8 cellular contexts compared by ENCODE assay signal in the genomic region with DNA sequence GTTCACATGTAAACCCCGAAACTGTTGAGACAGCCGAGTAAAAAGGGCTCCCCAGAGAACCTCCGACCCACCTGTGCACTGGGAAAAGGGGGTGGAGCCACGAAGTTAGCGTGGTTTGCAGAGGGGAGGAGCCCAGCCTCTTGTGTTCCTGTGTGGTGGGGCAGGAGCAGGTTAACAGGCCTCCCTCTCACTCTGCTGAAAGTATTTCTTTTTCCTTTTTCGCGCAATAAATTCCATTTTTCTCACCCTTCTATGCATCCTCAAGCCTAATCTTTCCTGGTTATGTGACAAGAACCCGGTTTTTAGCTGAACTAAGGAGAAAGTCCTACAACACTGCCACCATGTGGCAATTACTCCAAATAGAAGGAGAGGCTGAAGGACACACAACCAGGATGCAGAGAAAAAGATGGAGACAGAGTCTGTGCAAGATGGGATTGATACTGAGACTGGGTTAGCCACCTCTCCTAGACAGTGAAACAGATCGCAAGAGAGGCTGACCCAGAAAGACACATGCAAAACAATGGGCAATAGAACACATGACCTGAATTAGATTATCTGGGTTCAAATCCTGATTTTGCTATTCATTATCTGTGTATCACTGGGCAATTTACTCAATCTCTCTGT.
DNase-seq lines count a peak whose midpoint lies in the region; ATAC-seq and TF ChIP-seq lines count a peak whose summit lies in the region.

No MANE protein-coding gene starts in this region.

- H3K27ac ChIP-seq in PC-3 (ENCODE audit: low read length) (no peak overlapping the region), trophoblast cell (ENCODE audit: low read depth, low read length) (no peak overlapping the region)

- no CpG with 5 or more reads among the region's 9 CpGs for WGBS in trophoblast cell (ENCODE audit: extremely low coverage, insufficient coverage, insufficient read length)

- ATAC-seq in GM21423 (IDR thresholded peaks at IDR 0.05; ENCODE audit: unreplicated experiment): peak; percentile 74
- peak; percentile 95 for ATAC-seq in PC-3

- H3K27ac Mint-ChIP-seq in activated naive CD4-positive, alpha-beta T cell treated with anti-CD3 and anti-CD28 coated beads, Interleukin-2, amount 50 U/mL, for 24 hours: no peak overlapping the region

- H4K12ac ChIP-seq in trophoblast cell (ENCODE audit: low read depth, low read length): no peak overlapping the region

- H3K4me3 ChIP-seq in Jurkat, Clone E6-1 (ENCODE audit: low read length): peak overlapping the region; percentile 53
- H3K4me3 ChIP-seq in PC-3 (ENCODE audit: low read length): peak overlapping the region; percentile 68
- H3K4me3 ChIP-seq in trophoblast cell (ENCODE audit: low read depth, low read length): no peak overlapping the region

- H3K9me2 ChIP-seq in PC-3 (replicated peaks; ENCODE audit: low read length): no peaks in the 10 kb centered on the region

- H3F3A ChIP-seq in PC-3 (ENCODE audit: low read length, unreplicated experiment): no peaks in the 10 kb centered on the region

- H2BK120ac ChIP-seq in trophoblast cell (ENCODE audit: insufficient read depth, low read length, poor library complexity): no peak overlapping the region

- H3K4ac ChIP-seq in trophoblast cell (ENCODE audit: low read depth, low read length): no peak overlapping the region

- H3K4me3 Mint-ChIP-seq in activated naive CD4-positive, alpha-beta T cell treated with anti-CD3 and anti-CD28 coated beads, Interleukin-2, amount 50 U/mL, for 24 hours: peak overlapping the region; percentile 59

- no peaks in the 10 kb centered on the region for H3K4me1 Mint-ChIP-seq in activated naive CD4-positive, alpha-beta T cell treated with anti-CD3 and anti-CD28 coated beads, Interleukin-2, amount 50 U/mL, for 24 hours

- no peaks in the 10 kb centered on the region for H3K36me3 ChIP-seq in PC-3 (ENCODE audit: low read depth, low read length)
- no peaks in the 10 kb centered on the region for H3K36me3 ChIP-seq in trophoblast cell (ENCODE audit: control insufficient read depth in 1 of 2, insufficient read depth in 2 of 2, low read length in 2 of 2)

- H2BK12ac ChIP-seq in trophoblast cell (ENCODE audit: low read length): no peak overlapping the region

- intact Hi-C loops in PC-3 (cut with micrococcal nuclease): loop anchor here (1.0 to 5.0 kb wide), 2 partner anchors 57 to 472 kb away; no protein-coding TSS in a partner anchor

- H2BK5ac ChIP-seq in trophoblast cell (ENCODE audit: low read depth, low read length, poor library complexity): no peak overlapping the region

- peaks cover 16% of the 10 kb centered on the region for H3K27me3 Mint-ChIP-seq in activated naive CD4-positive, alpha-beta T cell treated with anti-CD3 and anti-CD28 coated beads, Interleukin-2, amount 50 U/mL, for 24 hours

- H2AK5ac ChIP-seq in trophoblast cell (ENCODE audit: low read length): no peak overlapping the region

- no peak overlapping the region for H3K23ac ChIP-seq in trophoblast cell (ENCODE audit: low read length)

- no peaks in the 10 kb centered on the region for H3K79me1 ChIP-seq in trophoblast cell (ENCODE audit: low read length)

- H3K14ac ChIP-seq in trophoblast cell (ENCODE audit: low read length): no peak overlapping the region

- H2AFZ ChIP-seq in PC-3 (ENCODE audit: low read length) (peak overlapping the region; percentile 83), trophoblast cell (ENCODE audit: insufficient read depth, low read length, poor library complexity) (peak overlapping the region; percentile 89)

- peak; percentile 54 for DNase-seq in DMS153 (lab: John Stamatoyannopoulos, UW)
- DNase-seq in Jurkat, Clone E6-1 (ENCODE audit: low read depth, low spot score): peak; percentile 39
- peak; percentile 73 for DNase-seq in PC-3
- peak; percentile 77 for DNase-seq in glomerular visceral epithelial cell (ENCODE audit: extremely low spot score)
- peak; percentile 42 to 80 for DNase-seq in trophoblast cell
- DNase-seq in GM19240 (ENCODE audit: insufficient read length, low spot score): no peak

- TF ChIP-seq CTCF in PC-3 (conservative IDR thresholded peaks at IDR 0.05; ENCODE audit: low read depth, low read length): peak; percentile 95

- CTCF ChIA-PET in PC-3 (lab: Charles Lee): no interaction called here

- no peaks in the 10 kb centered on the region for H3K79me2 ChIP-seq in PC-3 (ENCODE audit: low read length)
- no peaks in the 10 kb centered on the region for H3K79me2 ChIP-seq in trophoblast cell (ENCODE audit: control insufficient read depth, insufficient read depth, low read length, poor library complexity)

- POLR2A ChIA-PET in PC-3 (lab: Charles Lee; ENCODE audit: unreplicated experiment): no interaction called here

- no peak overlapping the region for H3K18ac ChIP-seq in trophoblast cell (ENCODE audit: low read length)

- no peak overlapping the region for H4K91ac ChIP-seq in trophoblast cell (ENCODE audit: low read depth, low read length)

- no peaks in the 10 kb centered on the region for H3K9me3 Mint-ChIP-seq in activated naive CD4-positive, alpha-beta T cell treated with anti-CD3 and anti-CD28 coated beads, Interleukin-2, amount 50 U/mL, for 24 hours

- no peak overlapping the region for H3K9ac ChIP-seq in PC-3 (ENCODE audit: low read length)
- no peak overlapping the region for H3K9ac ChIP-seq in trophoblast cell (ENCODE audit: low read length)

- H3K4me2 ChIP-seq in PC-3 (ENCODE audit: low read length) (peak overlapping the region; percentile 78), trophoblast cell (ENCODE audit: low read length) (peak overlapping the region; percentile 60)

- H3K9me3 ChIP-seq in PC-3 (ENCODE audit: low read length): no peaks in the 10 kb centered on the region
- no peaks in the 10 kb centered on the region for H3K9me3 ChIP-seq in trophoblast cell (ENCODE audit: insufficient read depth, low read depth, low read length)

- H4K20me1 ChIP-seq in PC-3 (ENCODE audit: low read length): no peaks in the 10 kb centered on the region

- H4K8ac ChIP-seq in trophoblast cell (ENCODE audit: low read depth, low read length): no peak overlapping the region

- no peaks in the 10 kb centered on the region for H3K36me3 Mint-ChIP-seq in activated naive CD4-positive, alpha-beta T cell treated with anti-CD3 and anti-CD28 coated beads, Interleukin-2, amount 50 U/mL, for 24 hours

- no TSS peak for BruUV-seq in PC-3 (replicated peaks; lab: Mats Ljungman, UMichigan)

- no peaks in the 10 kb centered on the region for H3K27me3 ChIP-seq in PC-3 (ENCODE audit: low read length)
- no peaks in the 10 kb centered on the region for H3K27me3 ChIP-seq in trophoblast cell (ENCODE audit: insufficient read depth, low read length)

- H3K4me1 ChIP-seq in PC-3 (ENCODE audit: insufficient read depth, low read length): peaks cover 9% of the 10 kb centered on the region; the same call in 1 of the 2 replicates
- H3K4me1 ChIP-seq in trophoblast cell (ENCODE audit: control insufficient read depth in 1 of 2, insufficient read depth in 2 of 2, low read length in 2 of 2): no peaks in the 10 kb centered on the region
